15 cellular contexts compared by ENCODE assay signal in genomic region chr11:44615041-44615513, GRCh38. TPM values are rescaled to one million over a fixed set of nuclear protein-coding genes. Genes with fewer than 3 reads are reported as not detected.
A peak's percentile ranks its signal among the peaks of the same experiment; 100 is the strongest.
DNase-seq lines count a peak whose midpoint lies in the region; ATAC-seq and TF ChIP-seq lines count a peak whose summit lies in the region.
"Had no signal": no experiment of that assay in that cellular context is flagged by ENCODE, and none has a peak within 500 bp of the region (broad histone marks: within the 10 kb centered on the region; RNA-seq: fewer than 3 reads in every experiment).

No MANE protein-coding gene starts in this region.

- intact Hi-C loops in sigmoid colon (cut with DNase I) = loop anchor here (10.0 kb wide), 1 partner anchor 520 kb away; the partner anchor contains the start of gene EXT2
- intact Hi-C loops in CD4-positive, alpha-beta T cell (cut with DNase I, micrococcal nuclease) = loop anchor here in 1 of 2 experiments (10.0 kb wide), 2 partner anchors 330 to 720 kb away; no protein-coding TSS in a partner anchor

- H3K27me3 Mint-ChIP-seq in T-helper 1 cell treated with Interleukin-12 subunit alpha and Interleukin-12 subunit beta and Interleukin-4 antibody, amounts not matched to agents 30 μg/mL and 1 μg/mL, for 36 hours (ENCODE audit: low read depth) = no peaks in the 10 kb centered on the region
- no peaks in the 10 kb centered on the region for H3K27me3 Mint-ChIP-seq in effector memory CD8-positive, alpha-beta T cell
- no peaks in the 10 kb centered on the region for H3K27me3 Mint-ChIP-seq in CD4-positive, alpha-beta T cell

- H3K4me1 ChIP-seq in sigmoid colon = peaks cover 0 to 19% (median 8%) of the 10 kb centered on the region in 4 donors
- H3K4me1 ChIP-seq: thyroid gland had no signal

- DNase-seq in T-helper 1 cell = no peak
- DNase-seq in RWPE1 (ENCODE audit: low spot score) = no peak
- DNase-seq in effector memory CD8-positive, alpha-beta T cell = no peak
- peak; percentile 52 for DNase-seq in sigmoid colon
- DNase-seq in CD4-positive, alpha-beta T cell = no peak
- DNase-seq in hippocampal formation (lab: John Stamatoyannopoulos, UW) = no peak
- no peak for DNase-seq in NCI-H2107 treated with DMSO at 0.1 percent for 48 hours (lab: John Stamatoyannopoulos, UW; ENCODE audit: unreplicated experiment)
- DNase-seq: activated gamma-delta T cell treated with Interleukin-2 at 50 U/mL for 16 hours, gastrocnemius medialis, NCI-H1694 treated with DMSO at 0.1 percent for 48 hours, NCI-H510A, thyroid gland had no signal

- H3K4me1 Mint-ChIP-seq in T-helper 1 cell treated with Interleukin-12 subunit alpha and Interleukin-12 subunit beta and Interleukin-4 antibody, amounts not matched to agents 30 μg/mL and 1 μg/mL, for 36 hours (ENCODE audit: low read depth) = peaks cover 54% of the 10 kb centered on the region
- H3K4me1 Mint-ChIP-seq in effector memory CD8-positive, alpha-beta T cell (ENCODE audit: low read depth in 2 of 2) = peaks cover 42 to 43% of the 10 kb centered on the region in 2 donors
- H3K4me1 Mint-ChIP-seq in CD4-positive, alpha-beta T cell (ENCODE audit: low read depth) = peaks cover 55% of the 10 kb centered on the region

- no peaks in the 10 kb centered on the region for H3K9me3 ChIP-seq in sigmoid colon
- no peaks in the 10 kb centered on the region for H3K9me3 ChIP-seq in CD4-positive, alpha-beta T cell (ENCODE audit: control insufficient read depth, low read length)
- H3K9me3 ChIP-seq: gastrocnemius medialis, thyroid gland had no signal

- no peak for ATAC-seq in effector memory CD8-positive, alpha-beta T cell (replicated peaks)
- no peak for ATAC-seq in CD4-positive, alpha-beta T cell (ENCODE audit: poor library complexity)
- ATAC-seq: gastrocnemius medialis had no signal

- POLR2A ChIA-PET in RWPE1 (lab: Yijun Ruan, JAX; ENCODE audit: low non-redundant PET) = no interaction called here
- POLR2A ChIA-PET in CD4-positive, alpha-beta T cell (lab: Charles Lee) = interaction anchor here (1.3 kb wide), 1 partner anchor 58 kb away, joined by 3 read pairs; no protein-coding TSS in a partner anchor

- TF ChIP-seq CTCF in RWPE1 (conservative IDR thresholded peaks at IDR 0.05; ENCODE audit: low read depth) = no peak
- no peak for TF ChIP-seq CTCF in sigmoid colon (IDR thresholded peaks at IDR 0.05)
- TF ChIP-seq CTCF in CD4-positive, alpha-beta T cell (IDR thresholded peaks at IDR 0.05) = no peak

- TF ChIP-seq EP300 in sigmoid colon (IDR thresholded peaks at IDR 0.05) = no peak

- H3K27ac ChIP-seq in RWPE1 = 0 out of 2 replicates have a peak overlapping the region, but pooled peaks have one; percentile 11
- H3K27ac ChIP-seq in sigmoid colon = no peak overlapping the region
- H3K27ac ChIP-seq in CD4-positive, alpha-beta T cell (ENCODE audit: low read depth, low read length) = no peak overlapping the region
- H3K27ac ChIP-seq: 22Rv1, cardiac muscle cell, gastrocnemius medialis, thyroid gland had no signal

- H3K9me3 Mint-ChIP-seq in T-helper 1 cell treated with Interleukin-12 subunit alpha and Interleukin-12 subunit beta and Interleukin-4 antibody, amounts not matched to agents 30 μg/mL and 1 μg/mL, for 36 hours = no peaks in the 10 kb centered on the region
- no peaks in the 10 kb centered on the region for H3K9me3 Mint-ChIP-seq in effector memory CD8-positive, alpha-beta T cell
- no peaks in the 10 kb centered on the region for H3K9me3 Mint-ChIP-seq in CD4-positive, alpha-beta T cell

- no peak overlapping the region for H3K4me3 Mint-ChIP-seq in T-helper 1 cell treated with Interleukin-12 subunit alpha and Interleukin-12 subunit beta and Interleukin-4 antibody, amounts not matched to agents 30 μg/mL and 1 μg/mL, for 36 hours
- peak overlapping the region in 1 of 2 donors; percentile 8 for H3K4me3 Mint-ChIP-seq in effector memory CD8-positive, alpha-beta T cell
- no peak overlapping the region for H3K4me3 Mint-ChIP-seq in CD4-positive, alpha-beta T cell

- 82 to 87% methylated on average over 14 of the region's 14 CpGs for WGBS in sigmoid colon, 2 donors

- H3K27ac Mint-ChIP-seq in T-helper 1 cell treated with Interleukin-12 subunit alpha and Interleukin-12 subunit beta and Interleukin-4 antibody, amounts not matched to agents 30 μg/mL and 1 μg/mL, for 36 hours = peak overlapping the region; percentile 75
- H3K27ac Mint-ChIP-seq in effector memory CD8-positive, alpha-beta T cell = peak overlapping the region; percentile 66 to 94
- H3K27ac Mint-ChIP-seq in CD4-positive, alpha-beta T cell = no peak overlapping the region

- no peaks in the 10 kb centered on the region for H3K27me3 ChIP-seq in sigmoid colon
- H3K27me3 ChIP-seq in CD4-positive, alpha-beta T cell (ENCODE audit: control insufficient read depth, insufficient read depth, low read length) = no peaks in the 10 kb centered on the region
- H3K27me3 ChIP-seq: cardiac muscle cell, gastrocnemius medialis, thyroid gland had no signal

- no peak for TF ChIP-seq POLR2A in sigmoid colon (IDR thresholded peaks at IDR 0.05)

- H3K4me3 ChIP-seq in sigmoid colon = no peak overlapping the region
- H3K4me3 ChIP-seq: cardiac muscle cell, gastrocnemius medialis, thyroid gland had no signal

- peaks cover 46% of the 10 kb centered on the region for H3K36me3 Mint-ChIP-seq in T-helper 1 cell treated with Interleukin-12 subunit alpha and Interleukin-12 subunit beta and Interleukin-4 antibody, amounts not matched to agents 30 μg/mL and 1 μg/mL, for 36 hours (ENCODE audit: low read depth)
- H3K36me3 Mint-ChIP-seq in effector memory CD8-positive, alpha-beta T cell (ENCODE audit: insufficient read depth) = peaks cover 19% of the 10 kb centered on the region
- H3K36me3 Mint-ChIP-seq in CD4-positive, alpha-beta T cell (ENCODE audit: low read depth) = peaks cover 32% of the 10 kb centered on the region

- H3K36me3 ChIP-seq in sigmoid colon = peaks cover 0 to 4% (median 0%) of the 10 kb centered on the region in 4 donors
- H3K36me3 ChIP-seq: cardiac muscle cell, gastrocnemius medialis, thyroid gland had no signal

- CTCF ChIA-PET in RWPE1 (lab: Yijun Ruan, JAX) = interaction anchor here (1.7 kb wide), 1 partner anchor 58 kb away, joined by 9 read pairs; no protein-coding TSS in a partner anchor
- CTCF ChIA-PET in CD4-positive, alpha-beta T cell (lab: Charles Lee) = interaction anchor here (1.3 to 2.3 kb wide), 2 partner anchors 46 to 56 kb away, joined by 4 to 17 read pairs; no protein-coding TSS in a partner anchor

RNA-seq across cellular contexts. Expression of gene CD82, which starts 49.6 kb away (rescaled TPM):
- total RNA-seq in sigmoid colon = 10 to 100 TPM in 3 of 4 donors, 1 to 10 TPM in 1; 8.7 to 23.3 (median 16.8) TPM
- 10 to 100 TPM in 1 of 3 donors, 1 to 10 TPM in 2; 4.2 to 67.4 (median 6.0) TPM for polyA plus RNA-seq in sigmoid colon
- total RNA-seq in CD4-positive, alpha-beta T cell = 10 to 100 TPM; 33.8 to 37.3 TPM
